Comparison of ENCODE assay signal across 13 cellular contexts in the genomic region with DNA sequence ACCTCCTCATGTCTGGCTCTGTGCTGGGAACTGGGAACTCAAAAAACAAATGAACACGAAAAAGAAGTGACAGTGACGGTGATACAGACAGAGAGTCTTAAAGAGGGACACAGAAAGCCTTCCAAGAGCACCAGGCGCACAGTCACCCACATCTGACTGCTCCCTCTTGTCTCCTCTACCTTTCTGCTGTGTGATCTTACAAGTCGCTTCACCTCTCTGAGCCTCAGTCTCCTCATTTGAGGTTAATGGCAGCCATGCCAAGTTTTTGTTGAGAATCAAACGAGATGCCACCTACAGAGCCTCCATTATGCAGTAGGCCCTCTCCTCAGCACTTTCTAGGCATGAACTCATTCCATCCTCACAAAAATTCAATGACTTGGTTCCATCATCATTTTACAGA. TPM values are rescaled to one million over a fixed set of nuclear protein-coding genes. Genes with fewer than 3 reads are reported as not detected.
DNase-seq lines count a peak whose midpoint lies in the region; ATAC-seq, FAIRE-seq and TF ChIP-seq lines count a peak whose summit lies in the region.
"Had no signal": no experiment of that assay in that cellular context is flagged by ENCODE, and none has a peak within 500 bp of the region (broad histone marks: within the 10 kb centered on the region; RNA-seq: fewer than 3 reads in every experiment).

No MANE protein-coding gene starts in this region.

- no peak overlapping the region for H2AFZ ChIP-seq in mesenchymal stem cell (ENCODE audit: low read depth, low read length)

- H3K4ac ChIP-seq in mesenchymal stem cell (ENCODE audit: low read depth in 1 of 2, low read length in 2 of 2): no peak overlapping the region

- POLR2A ChIA-PET in activated CD4-positive, alpha-beta T cell treated with anti-CD3 and anti-CD28 coated beads for 36 hours (lab: Charles Lee): no interaction called here

- no peak overlapping the region for H4K91ac ChIP-seq in mesenchymal stem cell (ENCODE audit: low read length)

- H3K9me3 Mint-ChIP-seq in activated CD4-positive, alpha-beta T cell treated with anti-CD3 and anti-CD28 coated beads, Interleukin-2, amount 10 ng/mL, durations not matched to agents 24 days and 14 days: no peaks in the 10 kb centered on the region
- H3K9me3 Mint-ChIP-seq in activated CD4-positive, alpha-beta T cell treated with anti-CD3 and anti-CD28 coated beads for 36 hours (ENCODE audit: low read depth): no peaks in the 10 kb centered on the region
- H3K9me3 Mint-ChIP-seq: T-helper 1 cell treated with Interleukin-12 subunit alpha and Interleukin-12 subunit beta and Interleukin-4 antibody, amounts not matched to agents 30 μg/mL and 1 μg/mL, for 36 hours had no signal

- no peak for ATAC-seq in activated CD4-positive, alpha-beta T cell treated with anti-CD3 and anti-CD28 coated beads for 36 hours
- no peak for ATAC-seq in HG03442 (IDR thresholded peaks at IDR 0.05; ENCODE audit: unreplicated experiment)

- no peak overlapping the region for H3K14ac ChIP-seq in mesenchymal stem cell (ENCODE audit: low read length in 2 of 2)

- intact Hi-C loops in activated CD4-positive, alpha-beta T cell treated with anti-CD3 and anti-CD28 coated beads, Interleukin-2, amount 10 ng/mL, durations not matched to agents 24 days and 14 days (cut with micrococcal nuclease): loop anchor here (10.0 kb wide), 1 partner anchor 772 kb away; no protein-coding TSS in a partner anchor
- intact Hi-C loops in activated CD4-positive, alpha-beta T cell treated with anti-CD3 and anti-CD28 coated beads for 36 hours (cut with DNase I, micrococcal nuclease): no loop called here

- peaks cover 6% of the 10 kb centered on the region for H3K27me3 ChIP-seq in bronchial epithelial cell (ENCODE audit: control insufficient read depth, insufficient read depth, low read length)
- no peaks in the 10 kb centered on the region for H3K27me3 ChIP-seq in mesenchymal stem cell (ENCODE audit: control insufficient read depth in 1 of 2, insufficient read depth in 1 of 2, low read length in 2 of 2)
- peaks cover 15% of the 10 kb centered on the region for H3K27me3 ChIP-seq in suprapubic skin

- H3K36me3 ChIP-seq in bronchial epithelial cell (ENCODE audit: control insufficient read depth, insufficient read depth, low read length) (no peaks in the 10 kb centered on the region), mesenchymal stem cell (ENCODE audit: control insufficient read depth in 1 of 2, insufficient read depth in 2 of 2, low read depth in 1 of 2, low read length in 2 of 2) (peaks cover 30 to 61% of the 10 kb centered on the region in 2 experiments), suprapubic skin (peaks cover 12% of the 10 kb centered on the region)

- no peak overlapping the region for H3K18ac ChIP-seq in mesenchymal stem cell (ENCODE audit: low read depth in 1 of 2, low read length in 2 of 2)

- peak overlapping the region; percentile 45 for H4K8ac ChIP-seq in mesenchymal stem cell (ENCODE audit: low read length)

- no peak overlapping the region for H3K23ac ChIP-seq in mesenchymal stem cell (ENCODE audit: low read length in 2 of 2)

- no peak for TF ChIP-seq EP300 in suprapubic skin (IDR thresholded peaks at IDR 0.05)

- no peak overlapping the region for H3K27ac Mint-ChIP-seq in activated CD4-positive, alpha-beta T cell treated with anti-CD3 and anti-CD28 coated beads, Interleukin-2, amount 10 ng/mL, durations not matched to agents 24 days and 14 days
- no peak overlapping the region for H3K27ac Mint-ChIP-seq in activated CD4-positive, alpha-beta T cell treated with anti-CD3 and anti-CD28 coated beads for 36 hours
- H3K27ac Mint-ChIP-seq: T-helper 1 cell treated with Interleukin-12 subunit alpha and Interleukin-12 subunit beta and Interleukin-4 antibody, amounts not matched to agents 30 μg/mL and 1 μg/mL, for 36 hours had no signal

- H2BK12ac ChIP-seq in mesenchymal stem cell (ENCODE audit: low read length in 2 of 2): no peak overlapping the region

- FAIRE-seq in bronchial epithelial cell (lab: Jason Lieb, UNC): peak; percentile 28

- peaks cover 2% of the 10 kb centered on the region for H3K36me3 Mint-ChIP-seq in activated CD4-positive, alpha-beta T cell treated with anti-CD3 and anti-CD28 coated beads, Interleukin-2, amount 10 ng/mL, durations not matched to agents 24 days and 14 days (ENCODE audit: low read depth)
- H3K36me3 Mint-ChIP-seq in activated CD4-positive, alpha-beta T cell treated with anti-CD3 and anti-CD28 coated beads for 36 hours (ENCODE audit: low read depth): no peaks in the 10 kb centered on the region

- no peak for DNase-seq in activated CD4-positive, alpha-beta T cell treated with anti-CD3 and anti-CD28 coated beads, Interleukin-2, amount 10 ng/mL, durations not matched to agents 24 days and 14 days
- no peak for DNase-seq in activated CD4-positive, alpha-beta T cell treated with anti-CD3 and anti-CD28 coated beads for 36 hours
- DNase-seq in bronchial epithelial cell (ENCODE audit: low read depth): no peak
- DNase-seq in mesenchymal stem cell: no peak
- peak; percentile 14 to 15 for DNase-seq in suprapubic skin (ENCODE audit: low spot score in 2 of 2)
- no peak for DNase-seq in NCI-H2081 treated with DMSO at 0.1 percent for 48 hours (lab: John Stamatoyannopoulos, UW)
- no peak for DNase-seq in stimulated activated CD4-positive, alpha-beta T cell treated with anti-CD3 and anti-CD28 coated beads, Interleukin-4, amount 100 ng/mL, for 1 hour
- DNase-seq: activated CD4-positive, alpha-beta T cell treated with anti-CD3 and anti-CD28 coated beads, Interleukin-2, amount 50 U/mL, for 1 hour; activated naive CD4-positive, alpha-beta T cell; Calu3; NCI-H2227 treated with DMSO at 0.1 percent for 48 hours had no signal

- H3K79me1 ChIP-seq in mesenchymal stem cell (replicated peaks; ENCODE audit: low read length, poor library complexity, severe bottlenecking): peaks cover 2% of the 10 kb centered on the region

- H3K4me1 ChIP-seq in mesenchymal stem cell (ENCODE audit: control insufficient read depth, insufficient read depth, low read depth, low read length) (peaks cover 35% of the 10 kb centered on the region), suprapubic skin (peaks cover 32% of the 10 kb centered on the region)

- H2BK120ac ChIP-seq in mesenchymal stem cell (ENCODE audit: low read depth, low read length): no peak overlapping the region

- CTCF ChIA-PET in activated CD4-positive, alpha-beta T cell treated with anti-CD3 and anti-CD28 coated beads for 36 hours (lab: Charles Lee): no interaction called here

- 93% methylated on average over 5 of the region's 5 CpGs for WGBS in mesenchymal stem cell
- 74% methylated on average over 5 of the region's 5 CpGs for WGBS in suprapubic skin

- peak overlapping the region; percentile 12 for H3K4me3 Mint-ChIP-seq in activated CD4-positive, alpha-beta T cell treated with anti-CD3 and anti-CD28 coated beads, Interleukin-2, amount 10 ng/mL, durations not matched to agents 24 days and 14 days
- no peak overlapping the region for H3K4me3 Mint-ChIP-seq in activated CD4-positive, alpha-beta T cell treated with anti-CD3 and anti-CD28 coated beads for 36 hours
- H3K4me3 Mint-ChIP-seq: T-helper 1 cell treated with Interleukin-12 subunit alpha and Interleukin-12 subunit beta and Interleukin-4 antibody, amounts not matched to agents 30 μg/mL and 1 μg/mL, for 36 hours had no signal

- peak overlapping the region; percentile 93 for H3K9ac ChIP-seq in mesenchymal stem cell (ENCODE audit: low read length)

- H2AK5ac ChIP-seq in mesenchymal stem cell (ENCODE audit: low read length, severe bottlenecking): no peak overlapping the region

- no peak overlapping the region for H3K4me3 ChIP-seq in bronchial epithelial cell (ENCODE audit: low read depth, low read length)
- peak overlapping the region in 1 of 2 experiments; percentile 94 for H3K4me3 ChIP-seq in mesenchymal stem cell (ENCODE audit: insufficient read depth in 1 of 2, low read depth in 1 of 2, low read length in 2 of 2)
- H3K4me3 ChIP-seq in suprapubic skin: peak overlapping the region; percentile 63

- H3K27me3 Mint-ChIP-seq in activated CD4-positive, alpha-beta T cell treated with anti-CD3 and anti-CD28 coated beads, Interleukin-2, amount 10 ng/mL, durations not matched to agents 24 days and 14 days: peaks cover 27% of the 10 kb centered on the region
- peaks cover 26% of the 10 kb centered on the region for H3K27me3 Mint-ChIP-seq in activated CD4-positive, alpha-beta T cell treated with anti-CD3 and anti-CD28 coated beads for 36 hours

- H3K9me3 ChIP-seq in mesenchymal stem cell (ENCODE audit: control insufficient read depth, low read length): no peaks in the 10 kb centered on the region
- H3K9me3 ChIP-seq in suprapubic skin: no peaks in the 10 kb centered on the region

- H2BK5ac ChIP-seq in mesenchymal stem cell (ENCODE audit: low read depth, low read length, poor library complexity, severe bottlenecking): no peak overlapping the region

- H2BK15ac ChIP-seq in mesenchymal stem cell (ENCODE audit: low read depth, poor library complexity, severe bottlenecking): no peak overlapping the region

- TF ChIP-seq POLR2A in suprapubic skin (IDR thresholded peaks at IDR 0.05): no peak

- TF ChIP-seq CTCF in bronchial epithelial cell (IDR thresholded peaks at IDR 0.05; ENCODE audit: insufficient read depth, low read length, severe bottlenecking): no peak
- TF ChIP-seq CTCF in suprapubic skin (IDR thresholded peaks at IDR 0.05): no peak

- H3K4me1 Mint-ChIP-seq in activated CD4-positive, alpha-beta T cell treated with anti-CD3 and anti-CD28 coated beads, Interleukin-2, amount 10 ng/mL, durations not matched to agents 24 days and 14 days: peaks cover 33% of the 10 kb centered on the region
- H3K4me1 Mint-ChIP-seq in activated CD4-positive, alpha-beta T cell treated with anti-CD3 and anti-CD28 coated beads for 36 hours: peaks cover 16% of the 10 kb centered on the region

- H3K27ac ChIP-seq in mesenchymal stem cell (ENCODE audit: low read length, poor library complexity, severe bottlenecking): no peak overlapping the region
- H3K27ac ChIP-seq in suprapubic skin: no peak overlapping the region

- no peak overlapping the region for H3K4me2 ChIP-seq in mesenchymal stem cell (ENCODE audit: low read length, poor library complexity, severe bottlenecking)

RNA-seq across cellular contexts. Expression of gene LRRC32, which starts 3.7 kb away (rescaled TPM):
- 6.6 and 8.6 TPM in 2 replicates for total RNA-seq in activated CD4-positive, alpha-beta T cell treated with anti-CD3 and anti-CD28 coated beads, Interleukin-2, amount 10 ng/mL, durations not matched to agents 24 days and 14 days
- total RNA-seq in activated CD4-positive, alpha-beta T cell treated with anti-CD3 and anti-CD28 coated beads for 36 hours: 1 to 10 TPM; 4.7 to 5.7 TPM
- 0.26 TPM in 1 of 2 replicates, not detected in the other for total RNA-seq in bronchial epithelial cell
- 35.9 TPM for polyA plus RNA-seq in mesenchymal stem cell (2013, experiment 1 of 2)
- 36.0 TPM for polyA plus RNA-seq in mesenchymal stem cell (2013, experiment 2 of 2)
- total RNA-seq in suprapubic skin: 10 to 100 TPM; 10.4 to 23.2 (median 17.5) TPM
- total RNA-seq: Calu3 had no signal

Comparison
In these comparisons a context has a peak if more than half of its experiments do, and no peak if none do; other contexts are left out.
1. DNase-seq: peak in suprapubic skin (2 of 2); none in activated CD4-positive, alpha-beta T cell treated with anti-CD3 and anti-CD28 coated beads, Interleukin-2, amount 10 ng/mL, durations not matched to agents 24 days and 14 days (single experiment), activated CD4-positive, alpha-beta T cell treated with anti-CD3 and anti-CD28 coated beads for 36 hours (single experiment), bronchial epithelial cell (single experiment), mesenchymal stem cell (single experiment), NCI-H2081 treated with DMSO at 0.1 percent for 48 hours (single experiment) and stimulated activated CD4-positive, alpha-beta T cell treated with anti-CD3 and anti-CD28 coated beads, Interleukin-4, amount 100 ng/mL, for 1 hour (single experiment).